ENCODE assay signal across 9 cellular contexts in the genomic region with DNA sequence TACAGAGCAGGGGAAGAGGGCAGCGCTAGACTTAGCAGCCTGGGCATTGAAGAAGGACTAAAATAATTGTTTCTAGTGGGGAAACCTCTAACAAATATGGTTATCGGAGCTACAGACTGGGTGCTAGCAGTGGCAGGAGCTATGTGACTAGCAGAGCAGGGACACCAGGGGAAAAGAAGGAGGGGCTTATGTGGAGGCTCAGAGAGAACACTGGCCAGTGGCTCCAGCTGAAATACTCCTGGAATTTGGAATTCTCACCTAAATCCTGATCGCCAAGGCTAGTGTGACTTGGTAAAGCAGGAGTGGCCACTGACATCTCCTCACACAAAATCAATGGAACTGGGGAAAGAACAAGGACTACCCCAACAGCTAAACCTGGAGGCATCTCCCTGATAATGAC. TPM values are rescaled to one million over a fixed set of nuclear protein-coding genes. Genes with fewer than 3 reads are reported as not detected.
DNase-seq lines count a peak whose midpoint lies in the region; ATAC-seq, FAIRE-seq and TF ChIP-seq lines count a peak whose summit lies in the region.
"Had no signal": no experiment of that assay in that cellular context is flagged by ENCODE, and none has a peak within 500 bp of the region (broad histone marks: within the 10 kb centered on the region; RNA-seq: fewer than 3 reads in every experiment).

No MANE protein-coding gene starts in this region.

- H3K79me2 ChIP-seq in HepG2 (ENCODE audit: insufficient read depth, low read length), result peaks cover 72% of the 10 kb centered on the region

- WGBS in HepG2 (ENCODE audit: low lambda C conversion rate), result 39% methylated on average over 3 of the region's 3 CpGs
- WGBS in thyroid gland, 2 donors, result 64 to 71% methylated on average over 3 of the region's 3 CpGs

- no peak for TF ChIP-seq RAD21 in HepG2 (CRISPR knock-in tag; IDR thresholded peaks at IDR 0.05)

- H3K27ac ChIP-seq in HepG2 (ENCODE audit: extremely low read length, insufficient read depth, low read length) (peak overlapping the region; percentile 70), thyroid gland (peak overlapping the region; percentile 7 to 96 (median 13)), uterus (no peak overlapping the region)

- no peak overlapping the region for H2AFZ ChIP-seq in HepG2 (ENCODE audit: low read length)

- TF ChIP-seq POLR2A in HepG2 (IDR thresholded peaks at IDR 0.05; ENCODE audit: insufficient read depth in 1 of 2, low read depth in 2 of 2, low read length in 2 of 2) (peak in 1 of 2 experiments; percentile 34; a peak in 1 of 4 replicates), thyroid gland (IDR thresholded peaks at IDR 0.05) (no peak), uterus (IDR thresholded peaks at IDR 0.05) (no peak)

- DNase-seq in activated naive CD4-positive, alpha-beta T cell (lab: John Stamatoyannopoulos, UW), result no peak
- DNase-seq in activated naive CD8-positive, alpha-beta T cell treated with anti-CD3 and anti-CD28 coated beads, Interleukin-2, amount 10 ng/mL, durations not matched to agents 7 days and 5 days, result no peak
- DNase-seq in HepG2 (ENCODE audit: low spot score) (peak; percentile 57), thyroid gland (no peak), BE2C (no peak), uterus (no peak)
- DNase-seq: HCEC 1CT had no signal

- ATAC-seq in activated naive CD8-positive, alpha-beta T cell treated with anti-CD3 and anti-CD28 coated beads, Interleukin-2, amount 10 ng/mL, durations not matched to agents 7 days and 5 days (ENCODE audit: low read depth), result no peak
- ATAC-seq in HepG2 (peak; percentile 75), GM21447 (IDR thresholded peaks at IDR 0.05; ENCODE audit: unreplicated experiment) (no peak)

- peaks cover 60% of the 10 kb centered on the region for H3K4me1 Mint-ChIP-seq in activated naive CD4-positive, alpha-beta T cell treated with anti-CD3 and anti-CD28 coated beads, Interleukin-2, amount 50 U/mL, for 24 hours
- peaks cover 39% of the 10 kb centered on the region for H3K4me1 Mint-ChIP-seq in activated naive CD8-positive, alpha-beta T cell treated with anti-CD3 and anti-CD28 coated beads, Interleukin-2, amount 10 ng/mL, durations not matched to agents 7 days and 5 days

- H3K4me3 Mint-ChIP-seq in activated naive CD4-positive, alpha-beta T cell treated with anti-CD3 and anti-CD28 coated beads, Interleukin-2, amount 50 U/mL, for 24 hours, result peak overlapping the region; percentile 84
- H3K4me3 Mint-ChIP-seq in activated naive CD8-positive, alpha-beta T cell treated with anti-CD3 and anti-CD28 coated beads, Interleukin-2, amount 10 ng/mL, durations not matched to agents 7 days and 5 days, result peak overlapping the region; percentile 90

- peak overlapping the region; percentile 83 to 94 (median 86) for H3K4me3 ChIP-seq in HepG2 (replicated peaks in 1 of 3; ENCODE audit: insufficient read depth in 1 of 3, low read depth in 2 of 3, low read length in 3 of 3)
- peak overlapping the region in 1 of 3 donors; percentile 4 for H3K4me3 ChIP-seq in thyroid gland (replicated peaks in 1 of 3)
- no peak overlapping the region for H3K4me3 ChIP-seq in BE2C (ENCODE audit: low read depth, low read length)
- peak overlapping the region in 1 of 2 donors; percentile 85 for H3K4me3 ChIP-seq in uterus

- H3K9me3 Mint-ChIP-seq in activated naive CD4-positive, alpha-beta T cell treated with anti-CD3 and anti-CD28 coated beads, Interleukin-2, amount 50 U/mL, for 24 hours, result no peaks in the 10 kb centered on the region
- H3K9me3 Mint-ChIP-seq in activated naive CD8-positive, alpha-beta T cell treated with anti-CD3 and anti-CD28 coated beads, Interleukin-2, amount 10 ng/mL, durations not matched to agents 7 days and 5 days, result no peaks in the 10 kb centered on the region

- H3K36me3 ChIP-seq in HepG2 (replicated peaks in 1 of 2; ENCODE audit: control insufficient read depth in 1 of 2, insufficient read depth in 2 of 2, low read length in 2 of 2) (peaks cover 0 to 5% of the 10 kb centered on the region in 2 experiments; a peak in 1 of 5 replicates), thyroid gland (no peaks in the 10 kb centered on the region), BE2C (no peaks in the 10 kb centered on the region), uterus (no peaks in the 10 kb centered on the region)

- CTCF ChIA-PET in HepG2 (lab: Yijun Ruan, JAX; ENCODE audit: low intra/inter-chr PET ratio, low total read pairs), result no interaction called here

- no peaks in the 10 kb centered on the region for H3K27me3 Mint-ChIP-seq in activated naive CD4-positive, alpha-beta T cell treated with anti-CD3 and anti-CD28 coated beads, Interleukin-2, amount 50 U/mL, for 24 hours
- no peaks in the 10 kb centered on the region for H3K27me3 Mint-ChIP-seq in activated naive CD8-positive, alpha-beta T cell treated with anti-CD3 and anti-CD28 coated beads, Interleukin-2, amount 10 ng/mL, durations not matched to agents 7 days and 5 days

- H3K27me3 ChIP-seq in HepG2 (ENCODE audit: control insufficient read depth in 1 of 2, insufficient read depth in 2 of 2, low read length in 2 of 2) (no peaks in the 10 kb centered on the region; a peak in 1 of 5 replicates), thyroid gland (no peaks in the 10 kb centered on the region), BE2C (no peaks in the 10 kb centered on the region), uterus (no peaks in the 10 kb centered on the region)

- no peaks in the 10 kb centered on the region for H3K9me3 ChIP-seq in HepG2 (ENCODE audit: low read length)
- H3K9me3 ChIP-seq in thyroid gland, result no peaks in the 10 kb centered on the region
- no peaks in the 10 kb centered on the region for H3K9me3 ChIP-seq in BE2C
- H3K9me3 ChIP-seq in uterus, result no peaks in the 10 kb centered on the region

- intact Hi-C loops in HepG2 (cut with micrococcal nuclease; ENCODE audit: unreplicated experiment), result loop anchor here (2.0 to 10.0 kb wide), 2 partner anchors 27 to 539 kb away; a partner anchor contains a TSS
- intact Hi-C loops in thyroid gland (cut with DNase I), result no loop called here
- intact Hi-C loops in uterus (cut with DNase I; ENCODE audit: low total_unique reads), result no loop called here

- H3K36me3 Mint-ChIP-seq in activated naive CD4-positive, alpha-beta T cell treated with anti-CD3 and anti-CD28 coated beads, Interleukin-2, amount 50 U/mL, for 24 hours, result peaks cover 6% of the 10 kb centered on the region
- H3K36me3 Mint-ChIP-seq in activated naive CD8-positive, alpha-beta T cell treated with anti-CD3 and anti-CD28 coated beads, Interleukin-2, amount 10 ng/mL, durations not matched to agents 7 days and 5 days, result peaks cover 20% of the 10 kb centered on the region

- peak overlapping the region; percentile 87 for H3K4me2 ChIP-seq in HepG2 (ENCODE audit: low read depth, low read length)

- peaks cover 41% of the 10 kb centered on the region for H3K4me1 ChIP-seq in HepG2 (ENCODE audit: insufficient read depth, low read length)
- H3K4me1 ChIP-seq in thyroid gland, result peaks cover 21 to 29% of the 10 kb centered on the region in 2 donors
- H3K4me1 ChIP-seq in BE2C, result no peaks in the 10 kb centered on the region; the same call in 1 of the 2 replicates
- H3K4me1 ChIP-seq in uterus, result peaks cover 0 to 7% of the 10 kb centered on the region in 2 donors

- peak overlapping the region; percentile 56 for H3K27ac Mint-ChIP-seq in activated naive CD4-positive, alpha-beta T cell treated with anti-CD3 and anti-CD28 coated beads, Interleukin-2, amount 50 U/mL, for 24 hours
- H3K27ac Mint-ChIP-seq in activated naive CD8-positive, alpha-beta T cell treated with anti-CD3 and anti-CD28 coated beads, Interleukin-2, amount 10 ng/mL, durations not matched to agents 7 days and 5 days, result peak overlapping the region; percentile 95

- H4K20me1 ChIP-seq in HepG2 (ENCODE audit: insufficient read depth, low read length), result peaks cover 21% of the 10 kb centered on the region

- in situ Hi-C loops in HepG2 (cut with HindIII; ENCODE audit: extremely low pct_ligation_motif_present, low pct_unique_long_range_greater_than_20kb), result no loop called here

- TF ChIP-seq CTCF in HepG2 (CRISPR knock-in tag; IDR thresholded peaks at IDR 0.05) (no peak), thyroid gland (IDR thresholded peaks at IDR 0.05) (no peak), BE2C (IDR thresholded peaks at IDR 0.05; ENCODE audit: low read depth, low read length) (no peak), uterus (IDR thresholded peaks at IDR 0.05) (no peak)

- POLR2A ChIA-PET in activated naive CD8-positive, alpha-beta T cell treated with anti-CD3 and anti-CD28 coated beads, Interleukin-2, amount 10 ng/mL, durations not matched to agents 7 days and 5 days (lab: Charles Lee), result interaction anchor here (1.0 kb wide), 1 partner anchor 17 kb away, joined by 4 read pairs; no protein-coding TSS in a partner anchor
- POLR2A ChIA-PET in HepG2 (lab: Yijun Ruan, JAX), result interaction anchor here (0.9 to 2.9 kb wide), 5 partner anchors 10 to 26 kb away, joined by 3 to 17 read pairs (median 3); no protein-coding TSS in a partner anchor

- FAIRE-seq in HepG2 (lab: Jason Lieb, UNC), result no peak

- TF ChIP-seq EP300 in HepG2 (IDR thresholded peaks at IDR 0.05; ENCODE audit: low read depth in 2 of 2, low read length in 2 of 2) (no peak), HepG2 (CRISPR knock-in tag; IDR thresholded peaks at IDR 0.05; ENCODE audit: borderline replicate concordance) (no peak)

- H3K9ac ChIP-seq in HepG2 (ENCODE audit: insufficient read depth, low read depth, low read length), result peak overlapping the region; percentile 80

- BruUV-seq in HepG2 (replicated peaks; lab: Mats Ljungman, UMichigan), result no TSS peak

RNA-seq across cellular contexts. Expression of a gene that starts 2.0 kb away (rescaled TPM):
- total RNA-seq in activated naive CD8-positive, alpha-beta T cell treated with anti-CD3 and anti-CD28 coated beads, Interleukin-2, amount 10 ng/mL, durations not matched to agents 7 days and 5 days, result 10 to 100 TPM; 46.1 TPM
- total RNA-seq in HepG2 (2016; rRNA removed; fragmentation: Illumina TruSeq; extraction: Trizol), result 16.3 and 24.5 TPM in 2 replicates
- total RNA-seq in HepG2 (2016; cell fraction: cytosol; rRNA removed; fragmentation: Illumina TruSeq; extraction: Trizol; ENCODE audit: low read depth), result 3.1 and 5.0 TPM in 2 replicates
- total RNA-seq in HepG2 (2016; cell fraction: insoluble cytoplasmic fraction; rRNA removed; fragmentation: Illumina TruSeq; extraction: Trizol), result 11.6 and 24.9 TPM in 2 replicates
- total RNA-seq in HepG2 (2016; cell fraction: membrane; rRNA removed; fragmentation: Illumina TruSeq; extraction: Trizol), result 10.7 and 11.1 TPM in 2 replicates
- total RNA-seq in HepG2 (2016; cell fraction: nucleus; rRNA removed; fragmentation: Illumina TruSeq; extraction: Trizol), result 37.3 and 37.6 TPM in 2 replicates
- polyA plus RNA-seq in HepG2 (2011; rRNA removed), result 23.3 and 25.3 TPM in 2 replicates
- 8.3 and 13.6 TPM in 2 replicates for polyA plus RNA-seq in HepG2 (2011; cell fraction: cytosol; rRNA removed)
- 30.6 and 35.1 TPM in 2 replicates for polyA plus RNA-seq in HepG2 (2011; cell fraction: nucleus; rRNA removed)
- 19.8 and 24.0 TPM in 2 replicates for polyA plus RNA-seq in HepG2 (2012)
- 2.9 and 3.6 TPM in 2 replicates for polyA plus RNA-seq in HepG2 (2016; cell fraction: cytosol; fragmentation: Illumina TruSeq; extraction: Trizol; ENCODE audit: low read depth)
- 10.6 and 12.6 TPM in 2 replicates for polyA plus RNA-seq in HepG2 (2016; cell fraction: insoluble cytoplasmic fraction; fragmentation: Illumina TruSeq; extraction: Trizol; ENCODE audit: low read depth)
- 6.8 and 7.3 TPM in 2 replicates for polyA plus RNA-seq in HepG2 (2016; cell fraction: membrane; fragmentation: Illumina TruSeq; extraction: Trizol; ENCODE audit: low read depth)
- 51.8 and 52.9 TPM in 2 replicates for polyA plus RNA-seq in HepG2 (2016; cell fraction: nucleus; fragmentation: Illumina TruSeq; extraction: Trizol; ENCODE audit: insufficient read depth, low read depth)
- polyA minus RNA-seq in HepG2 (2011; rRNA and poly(A)+ RNA removed; ENCODE audit: low replicate concordance), result 15.2 and 37.2 TPM in 2 replicates
- polyA minus RNA-seq in HepG2 (2011; cell fraction: cytosol; rRNA and poly(A)+ RNA removed), result 17.0 and 19.9 TPM in 2 replicates
- 102 TPM in 2 replicates for polyA minus RNA-seq in HepG2 (2011; cell fraction: nucleus; rRNA and poly(A)+ RNA removed)
- 10 to 100 TPM; 42.1 to 69.0 (median 53.5) TPM for total RNA-seq in thyroid gland
- polyA plus RNA-seq in BE2C (2012; ENCODE audit: insufficient read depth, insufficient read length, low read depth), result 18.3 TPM
- total RNA-seq in uterus, result 10 to 100 TPM; 28.2 to 68.5 (median 63.5) TPM

Comparison
In these comparisons a context has a peak if more than half of its experiments do, and no peak if none do; other contexts are left out.
1. H3K27ac ChIP-seq: peak in HepG2 (single experiment) and thyroid gland (3 of 3); none in uterus (0 of 2).